ENCODE assay signal across 12 cellular contexts in genomic region chr3:69741057-69741830, GRCh38. TPM values are rescaled to one million over a fixed set of nuclear protein-coding genes. Genes with fewer than 3 reads are reported as not detected.
DNase-seq lines count a peak whose midpoint lies in the region; ATAC-seq and TF ChIP-seq lines count a peak whose summit lies in the region.
"Had no signal": no experiment of that assay in that cellular context is flagged by ENCODE, and none has a peak within 500 bp of the region (broad histone marks: within the 10 kb centered on the region; RNA-seq: fewer than 3 reads in every experiment).

No MANE protein-coding gene starts in this region.

- no peaks in the 10 kb centered on the region for H3K36me3 Mint-ChIP-seq in MCF 10A (ENCODE audit: insufficient read depth, unreplicated experiment)
- H3K36me3 Mint-ChIP-seq in nephron progenitor cell (ENCODE audit: low read depth) = no peaks in the 10 kb centered on the region

- H3K27ac ChIP-seq in mammary epithelial cell (ENCODE audit: insufficient read depth, low read depth, low read length) (no peak overlapping the region), esophagus muscularis mucosa (replicated peaks in 1 of 4) (peak overlapping the region; percentile 90 to 94 (median 92)), transverse colon (peak overlapping the region; percentile 82 to 91 (median 84))

- H3K9ac ChIP-seq in mammary epithelial cell (ENCODE audit: insufficient read depth, low read length) = no peak overlapping the region

- H3K4me2 ChIP-seq in mammary epithelial cell (ENCODE audit: insufficient read depth, low read depth, low read length) = no peak overlapping the region

- H3K4me1 Mint-ChIP-seq in MCF 10A (ENCODE audit: insufficient read depth, unreplicated experiment) (peaks cover 13% of the 10 kb centered on the region), nephron progenitor cell (peaks cover 17% of the 10 kb centered on the region)

- H3K36me3 ChIP-seq in mammary epithelial cell (ENCODE audit: insufficient read depth, low read length) (no peaks in the 10 kb centered on the region), esophagus muscularis mucosa (no peaks in the 10 kb centered on the region), transverse colon (no peaks in the 10 kb centered on the region)

- no peaks in the 10 kb centered on the region for H3K9me3 ChIP-seq in mammary epithelial cell (replicated peaks; ENCODE audit: insufficient read depth, low read length)
- H3K9me3 ChIP-seq in esophagus muscularis mucosa = no peaks in the 10 kb centered on the region
- no peaks in the 10 kb centered on the region for H3K9me3 ChIP-seq in transverse colon

- TF ChIP-seq POLR2A in esophagus muscularis mucosa (IDR thresholded peaks at IDR 0.05; ENCODE audit: low read depth) (no peak), transverse colon (IDR thresholded peaks at IDR 0.05) (no peak)

- H2AFZ ChIP-seq in mammary epithelial cell (ENCODE audit: low read depth, low read length) = no peak overlapping the region

- H3K27ac Mint-ChIP-seq in MCF 10A (ENCODE audit: low read depth, unreplicated experiment) (no peak overlapping the region), nephron progenitor cell (no peak overlapping the region)

- POLR2A ChIA-PET in MCF 10A (lab: Yijun Ruan, JAX) = interaction anchor here (1.1 kb wide), 1 partner anchor 89 kb away, joined by 3 read pairs; no protein-coding TSS in a partner anchor

- dilution Hi-C loops in mammary epithelial cell (cut with HindIII; ENCODE audit: low sequenced_read_pairs) = no loop called here

- H3K4me1 ChIP-seq in mammary epithelial cell (ENCODE audit: insufficient read depth, low read length) (peaks cover 10% of the 10 kb centered on the region), esophagus muscularis mucosa (peaks cover 36 to 75% (median 70%) of the 10 kb centered on the region in 4 donors), transverse colon (peaks cover 0 to 47% (median 7%) of the 10 kb centered on the region in 4 donors)

- DNase-seq in MCF 10A (ENCODE audit: unreplicated experiment) (no peak), mammary epithelial cell (no peak), esophagus muscularis mucosa (ENCODE audit: extremely low spot score) (no peak), nephron progenitor cell (no peak), transverse colon (no peak), NOMO-1 (lab: John Stamatoyannopoulos, UW; ENCODE audit: unreplicated experiment in 2 of 2) (no peak)
- DNase-seq in activated naive CD4-positive, alpha-beta T cell treated with anti-CD3 and anti-CD28 coated beads, Interleukin-2, amount 50 U/mL, for 16 hours = no peak
- DNase-seq: activated CD8-positive, alpha-beta memory T cell treated with anti-CD3 and anti-CD28 coated beads, Interleukin-2, amount 50 U/mL, for 48 hours; NCI-H187 treated with DMSO at 0.1 percent for 48 hours had no signal

- H3K27me3 ChIP-seq in mammary epithelial cell (ENCODE audit: insufficient read depth, low read length) (no peaks in the 10 kb centered on the region), esophagus muscularis mucosa (no peaks in the 10 kb centered on the region), transverse colon (peaks cover 7% of the 10 kb centered on the region)

- BruUV-seq in MCF 10A (replicated peaks; lab: Mats Ljungman, UMichigan) (TSS peak; percentile 29), mammary epithelial cell (replicated peaks; lab: Mats Ljungman, UMichigan) (no TSS peak)

- in situ Hi-C loops in mammary epithelial cell (cut with MboI; ENCODE audit: low sequenced_read_pairs in 2 of 2) = no loop called here
- in situ Hi-C loops in transverse colon (cut with MboI; ENCODE audit: low pct_ligation_motif_present in 1 of 4, low pct_unique_long_range_greater_than_20kb in 1 of 4, low sequenced_read_pairs in 3 of 4) = no loop called here

- WGBS in mammary epithelial cell (ENCODE audit: low coverage, missing lambda C conversion rate) = 93% methylated on average over 14 of the region's 14 CpGs
- WGBS in esophagus muscularis mucosa = 53% methylated on average over 14 of the region's 14 CpGs
- WGBS in transverse colon (ENCODE audit: low coverage in 1 of 2), 2 donors = 51 to 56% methylated on average over 10 to 14 of the region's 14 CpGs

- H4K20me1 ChIP-seq in mammary epithelial cell (ENCODE audit: insufficient read depth, low read length) = no peaks in the 10 kb centered on the region

- H3K4me3 Mint-ChIP-seq in MCF 10A (ENCODE audit: unreplicated experiment) (no peak overlapping the region), nephron progenitor cell (peak overlapping the region; percentile 59)

- H3K9me3 Mint-ChIP-seq in MCF 10A (ENCODE audit: unreplicated experiment) = no peaks in the 10 kb centered on the region
- no peaks in the 10 kb centered on the region for H3K9me3 Mint-ChIP-seq in nephron progenitor cell

- CTCF ChIA-PET in MCF 10A (lab: Yijun Ruan, JAX) (interaction anchor here (0.6 to 2.9 kb wide), 5 partner anchors 49 to 1970 kb away, joined by 3 to 23 read pairs (median 4); no protein-coding TSS in a partner anchor), mammary epithelial cell (lab: Charles Lee; ENCODE audit: low non-redundant PET) (no interaction called here)

- intact Hi-C loops in MCF 10A (cut with micrococcal nuclease) = no loop called here
- intact Hi-C loops in mammary epithelial cell (cut with micrococcal nuclease) = no loop called here
- intact Hi-C loops in esophagus muscularis mucosa (cut with DNase I) = loop anchor here (2.0 to 5.0 kb wide), 2 partner anchors 46 to 121 kb away; no protein-coding TSS in a partner anchor
- intact Hi-C loops in transverse colon (cut with DNase I; ENCODE audit: low total_unique reads) = no loop called here

- TF ChIP-seq EP300 in esophagus muscularis mucosa (IDR thresholded peaks at IDR 0.05) = no peak
- TF ChIP-seq EP300 in transverse colon (IDR thresholded peaks at IDR 0.05; ENCODE audit: low read depth) = no peak

- H3K4me3 ChIP-seq in mammary epithelial cell (replicated peaks in 1 of 3; ENCODE audit: insufficient read depth in 1 of 3, low read depth in 2 of 3, low read length in 3 of 3) = no peak overlapping the region
- H3K4me3 ChIP-seq in esophagus muscularis mucosa = peak overlapping the region; percentile 83 to 95 (median 90)
- peak overlapping the region; percentile 1 to 78 (median 70) for H3K4me3 ChIP-seq in transverse colon

- H3K27me3 Mint-ChIP-seq in MCF 10A (ENCODE audit: insufficient read depth, unreplicated experiment) (no peaks in the 10 kb centered on the region), nephron progenitor cell (ENCODE audit: low read depth, poor library complexity) (peaks cover 77% of the 10 kb centered on the region)

- ATAC-seq in GM18519 (IDR thresholded peaks at IDR 0.05; ENCODE audit: low FRiP score, unreplicated experiment) = no peak
- ATAC-seq: activated CD4-positive, CD25-positive, alpha-beta regulatory T cell treated with anti-CD3 and anti-CD28 coated beads, Interleukin-2, amount 50 U/mL, for 24 hours; SK-N-SH treated with all-trans-retinoic acid at 6 μM for 48 hours had no signal

- H3K79me2 ChIP-seq in mammary epithelial cell (ENCODE audit: insufficient read depth, low read length) = no peaks in the 10 kb centered on the region

- TF ChIP-seq CTCF in MCF 10A (IDR thresholded peaks at IDR 0.05; ENCODE audit: unreplicated experiment) (no peak), mammary epithelial cell (conservative IDR thresholded peaks at IDR 0.05 in 1 of 2, IDR thresholded peaks at IDR 0.05 in 1 of 2; ENCODE audit: extremely low read depth in 1 of 2, insufficient read depth in 1 of 2, low read depth in 1 of 2, low read length in 2 of 2) (no peak), esophagus muscularis mucosa (IDR thresholded peaks at IDR 0.05) (no peak), nephron progenitor cell (IDR thresholded peaks at IDR 0.05) (no peak), transverse colon (IDR thresholded peaks at IDR 0.05) (no peak)

RNA-seq across cellular contexts. Expression of gene MITF, which starts 2.0 kb away (rescaled TPM):
- total RNA-seq in MCF 10A (2022) (7.4 and 16.1 TPM in 2 replicates), mammary epithelial cell (1 to 10 TPM; 5.7 to 8.3 TPM), esophagus muscularis mucosa (100 to 1,000 TPM in 1 of 4 donors, 10 to 100 TPM in 3; 68.1 to 141 (median 81.2) TPM), transverse colon (10 to 100 TPM; 12.2 to 20.9 (median 17.1) TPM)
- 1.7 TPM for polyA plus RNA-seq in mammary epithelial cell
- 0.88 TPM for polyA minus RNA-seq in mammary epithelial cell

Comparison
In these comparisons a context has a peak if more than half of its experiments do, and no peak if none do; other contexts are left out.
1. H3K4me3 ChIP-seq: peak in esophagus muscularis mucosa (4 of 4) and transverse colon (4 of 4); none in mammary epithelial cell (0 of 3).